In the genomic region with DNA sequence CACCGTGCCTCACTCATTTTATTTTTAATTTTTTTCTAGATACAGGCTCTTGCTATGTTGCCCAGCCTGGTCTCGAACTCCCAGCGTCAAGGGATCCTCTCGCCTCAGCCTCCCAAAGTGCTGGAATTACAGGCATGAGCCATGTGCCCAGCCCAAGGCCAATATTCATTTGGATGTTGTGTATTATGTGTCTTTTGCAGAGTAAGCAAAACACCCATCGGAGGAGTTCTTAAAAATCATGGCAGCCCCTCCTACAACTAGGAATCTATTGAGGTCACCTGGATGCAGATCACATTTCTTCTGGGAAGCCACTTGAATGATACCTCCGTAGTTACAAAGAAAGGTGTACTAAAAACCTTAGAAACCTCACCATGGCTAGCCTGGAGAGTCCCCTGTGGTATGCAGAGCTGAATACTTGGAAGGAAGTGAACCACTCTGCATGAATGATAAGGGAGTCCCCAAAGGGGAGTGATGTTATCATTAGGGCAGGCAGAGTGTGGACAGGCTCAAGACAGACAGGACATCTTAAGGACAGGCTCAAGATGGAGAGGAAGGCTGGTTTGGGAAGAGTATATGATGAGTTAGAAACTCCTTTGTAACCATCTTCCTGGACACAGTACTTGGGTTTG, we compare ENCODE assay signal across 22 cellular contexts.
DNase-seq lines count a peak whose midpoint lies in the region; ATAC-seq and TF ChIP-seq lines count a peak whose summit lies in the region.
"Had no signal": no experiment of that assay in that cellular context is flagged by ENCODE, and none has a peak within 500 bp of the region (broad histone marks: within the 10 kb centered on the region; RNA-seq: fewer than 3 reads in every experiment).

No MANE protein-coding gene starts in this region.

- ATAC-seq in activated CD4-positive, CD25-positive, alpha-beta regulatory T cell treated with anti-CD3 and anti-CD28 coated beads, Interleukin-2, amount 50 U/mL, for 24 hours, result peak; percentile 68 to 70
- ATAC-seq in GM21717 (IDR thresholded peaks at IDR 0.05; ENCODE audit: unreplicated experiment) (peak; percentile 62), HG03457 (IDR thresholded peaks at IDR 0.05; ENCODE audit: unreplicated experiment) (peak; percentile 67), esophagus mucosa (no peak), heart left ventricle (no peak)
- ATAC-seq in stimulated activated naive CD8-positive, alpha-beta T cell treated with anti-CD3 and anti-CD28 coated beads, Interleukin-15, Interleukin-2, amounts not matched to agents 100 U/mL and 50 U/mL, for 24 hours, result peak; percentile 55
- ATAC-seq: activated T-cell treated with anti-CD3 and anti-CD28 coated beads, Interleukin-2, amount 50 U/mL, for 4 hours; left lobe of liver; psoas muscle had no signal

- H3K4me3 ChIP-seq in heart left ventricle, result no peak overlapping the region
- H3K4me3 ChIP-seq: psoas muscle had no signal

- no peak overlapping the region for H3K27ac ChIP-seq in heart left ventricle
- H3K27ac ChIP-seq: psoas muscle had no signal

- peaks cover 0 to 24% (median 7%) of the 10 kb centered on the region in 12 donors for H3K4me1 ChIP-seq in heart left ventricle

- TF ChIP-seq POLR2A in heart left ventricle (IDR thresholded peaks at IDR 0.05), result no peak

- no peak for DNase-seq in activated CD4-positive, CD25-positive, alpha-beta regulatory T cell treated with anti-CD3 and anti-CD28 coated beads, Interleukin-2, amount 50 U/mL, for 72 hours
- no peak for DNase-seq in stimulated activated naive CD8-positive, alpha-beta T cell treated with anti-CD3 and anti-CD28 coated beads, Interleukin-15, Interleukin-2, amounts not matched to agents 100 U/mL and 50 U/mL, for 24 hours
- DNase-seq in DMS114 treated with DMSO at 0.1 percent for 48 hours (lab: John Stamatoyannopoulos, UW; ENCODE audit: unreplicated experiment) (no peak), heart left ventricle (no peak)
- DNase-seq: 8988T; activated CD4-positive, alpha-beta T cell treated with anti-CD3 and anti-CD28 coated beads, Interleukin-2, amount 50 U/mL, for 1 hour; activated T-cell treated with anti-CD3 and anti-CD28 coated beads, Interleukin-2, amount 50 U/mL, for 4 hours; amygdala; cerebellar nuclear complex; EL; foreskin fibroblast; NCI-H1092 treated with DMSO at 0.1 percent for 48 hours; psoas muscle; SIG-M5; stimulated activated CD4-positive, alpha-beta T cell treated with anti-CD3 and anti-CD28 coated beads, Interleukin-12 subunit alpha, Interleukin-12 subunit beta, amount 100 ng/mL, for 4 hours; substantia nigra; T-helper 9 cell had no signal

- 91 to 93% (median 92%) methylated on average over 6 of the region's 6 CpGs for WGBS in heart left ventricle, 4 donors

- no peaks in the 10 kb centered on the region for H3K36me3 ChIP-seq in heart left ventricle

- no peak for TF ChIP-seq CTCF in heart left ventricle (IDR thresholded peaks at IDR 0.05)

- intact Hi-C loops in heart left ventricle (cut with DNase I), result loop anchor here in 1 of 10 donors (5.0 kb wide), 1 partner anchor 97 kb away; no protein-coding TSS in a partner anchor

- no peaks in the 10 kb centered on the region for H3K9me3 ChIP-seq in heart left ventricle
- H3K9me3 ChIP-seq: psoas muscle had no signal

- H3K27me3 ChIP-seq in heart left ventricle, result no peaks in the 10 kb centered on the region

Comparison
In these comparisons a context has a peak if more than half of its experiments do, and no peak if none do; other contexts are left out.
1. ATAC-seq: peak in activated CD4-positive, CD25-positive, alpha-beta regulatory T cell treated with anti-CD3 and anti-CD28 coated beads, Interleukin-2, amount 50 U/mL, for 24 hours (2 of 2), GM21717 (single experiment), HG03457 (single experiment) and stimulated activated naive CD8-positive, alpha-beta T cell treated with anti-CD3 and anti-CD28 coated beads, Interleukin-15, Interleukin-2, amounts not matched to agents 100 U/mL and 50 U/mL, for 24 hours (single experiment); none in esophagus mucosa (single experiment) and heart left ventricle (0 of 4).